In genomic region chr1:36606908-36607651, GRCh38 we compare ENCODE assay signal across 21 cellular contexts.
"Had no signal": no experiment of that assay in that cellular context is flagged by ENCODE, and none has a peak within 500 bp of the region (broad histone marks: within the 10 kb centered on the region; RNA-seq: fewer than 3 reads in every experiment).

No MANE protein-coding gene starts in this region.

- H3K4me1 Mint-ChIP-seq: activated CD4-positive, alpha-beta T cell treated with anti-CD3 and anti-CD28 coated beads, Interleukin-2, amount 10 ng/mL, durations not matched to agents 24 days and 14 days; activated naive CD8-positive, alpha-beta T cell treated with anti-CD3 and anti-CD28 coated beads, Interleukin-2, amount 10 ng/mL, durations not matched to agents 7 days and 5 days; neural progenitor cell had no signal

- H3K4me1 ChIP-seq: body of pancreas, colonic mucosa, gastrocnemius medialis, heart left ventricle, left lung, prostate gland, right atrium auricular region had no signal

- H3K36me3 ChIP-seq: colonic mucosa, gastrocnemius medialis, heart left ventricle, left lung, neural progenitor cell, prostate gland, right atrium auricular region had no signal

- H2AFZ ChIP-seq: neural progenitor cell had no signal

- H3K9me3 ChIP-seq: body of pancreas, colonic mucosa, gastrocnemius medialis, heart left ventricle, left lung, prostate gland, right atrium auricular region, SK-N-SH had no signal

- H3K9me3 Mint-ChIP-seq: activated CD4-positive, alpha-beta T cell treated with anti-CD3 and anti-CD28 coated beads, Interleukin-2, amount 10 ng/mL, durations not matched to agents 24 days and 14 days; activated naive CD8-positive, alpha-beta T cell treated with anti-CD3 and anti-CD28 coated beads, Interleukin-2, amount 10 ng/mL, durations not matched to agents 7 days and 5 days; activated T-cell treated with anti-CD3 and anti-CD28 coated beads, Interleukin-2, amount 50 U/mL, for 72 hours; neural progenitor cell; stimulated activated naive CD8-positive, alpha-beta T cell treated with anti-CD3 and anti-CD28 coated beads, Interleukin-15, Interleukin-2, amounts not matched to agents 100 ng/mL and 50 ng/mL, for 24 hours had no signal

- H3K36me3 Mint-ChIP-seq: activated naive CD8-positive, alpha-beta T cell treated with anti-CD3 and anti-CD28 coated beads, Interleukin-2, amount 10 ng/mL, durations not matched to agents 7 days and 5 days; neural progenitor cell had no signal

- H3K4me3 Mint-ChIP-seq: activated CD4-positive, alpha-beta T cell treated with anti-CD3 and anti-CD28 coated beads, Interleukin-2, amount 10 ng/mL, durations not matched to agents 24 days and 14 days; activated naive CD8-positive, alpha-beta T cell treated with anti-CD3 and anti-CD28 coated beads, Interleukin-2, amount 10 ng/mL, durations not matched to agents 7 days and 5 days; activated T-cell treated with anti-CD3 and anti-CD28 coated beads, Interleukin-2, amount 50 U/mL, for 72 hours; neural progenitor cell; stimulated activated naive CD8-positive, alpha-beta T cell treated with anti-CD3 and anti-CD28 coated beads, Interleukin-15, Interleukin-2, amounts not matched to agents 100 ng/mL and 50 ng/mL, for 24 hours had no signal

- H3K27me3 ChIP-seq: body of pancreas, colonic mucosa, neural progenitor cell, right atrium auricular region had no signal

- H3K9ac ChIP-seq: neural progenitor cell, SK-N-SH had no signal

- H3K4me2 ChIP-seq: neural progenitor cell, SK-N-SH had no signal

- H3K27ac ChIP-seq: body of pancreas, colonic mucosa, gastrocnemius medialis, heart left ventricle, left lung, neural progenitor cell, prostate gland, right atrium auricular region had no signal

- H3K27ac Mint-ChIP-seq: activated CD4-positive, alpha-beta T cell treated with anti-CD3 and anti-CD28 coated beads, Interleukin-2, amount 10 ng/mL, durations not matched to agents 24 days and 14 days; activated naive CD8-positive, alpha-beta T cell treated with anti-CD3 and anti-CD28 coated beads, Interleukin-2, amount 10 ng/mL, durations not matched to agents 7 days and 5 days; activated T-cell treated with anti-CD3 and anti-CD28 coated beads, Interleukin-2, amount 50 U/mL, for 72 hours; neural progenitor cell; stimulated activated naive CD8-positive, alpha-beta T cell treated with anti-CD3 and anti-CD28 coated beads, Interleukin-15, Interleukin-2, amounts not matched to agents 100 ng/mL and 50 ng/mL, for 24 hours had no signal

- H3K4me3 ChIP-seq: body of pancreas, colonic mucosa, gastrocnemius medialis, heart left ventricle, left lung, neural progenitor cell, prostate gland, right atrium auricular region, skin epidermis had no signal

- DNase-seq: activated CD4-positive, alpha-beta T cell treated with anti-CD3 and anti-CD28 coated beads, Interleukin-2, amount 10 ng/mL, durations not matched to agents 24 days and 14 days; activated naive CD4-positive, alpha-beta T cell treated with Interleukin-2 at 50 U/mL for 16 hours; activated naive CD8-positive, alpha-beta T cell treated with anti-CD3 and anti-CD28 coated beads, Interleukin-2, amount 10 ng/mL, durations not matched to agents 7 days and 5 days; activated T-cell treated with anti-CD3 and anti-CD28 coated beads, Interleukin-2, amount 50 U/mL, for 72 hours; amygdala; body of pancreas; caudate nucleus; colonic mucosa; gastrocnemius medialis; heart left ventricle; left lung; mammary epithelial cell; SK-N-SH; T-helper 1 cell; T1000; trophoblast cell had no signal

- ATAC-seq: activated T-cell treated with anti-CD3 and anti-CD28 coated beads, Interleukin-2, amount 50 U/mL, for 72 hours; body of pancreas; gastrocnemius medialis; heart left ventricle; left lung had no signal
